17 cellular contexts compared by ENCODE assay signal in genomic region chr14:54138354-54139038, GRCh38.
DNase-seq lines count a peak whose midpoint lies in the region; ATAC-seq, FAIRE-seq and TF ChIP-seq lines count a peak whose summit lies in the region.
"Had no signal": no experiment of that assay in that cellular context is flagged by ENCODE, and none has a peak within 500 bp of the region (broad histone marks: within the 10 kb centered on the region; RNA-seq: fewer than 3 reads in every experiment).

No MANE protein-coding gene starts in this region.

- no peak for FAIRE-seq in keratinocyte (lab: Jason Lieb, UNC)
- FAIRE-seq: H54, HTR-8/SVneo had no signal

- H3K4me2 ChIP-seq in GM23338 (no peak overlapping the region), keratinocyte (ENCODE audit: control insufficient read depth, extremely low read depth, insufficient read depth, low read depth, low read length) (no peak overlapping the region)

- H2AFZ ChIP-seq in GM23338 (0 out of 2 replicates have a peak overlapping the region, but pooled peaks have one; percentile 32), keratinocyte (ENCODE audit: control insufficient read depth, low read length) (peak overlapping the region; percentile 7)

- H3K27ac Mint-ChIP-seq in GM23338 = no peak overlapping the region
- H3K27ac Mint-ChIP-seq: CD8-positive, alpha-beta T cell had no signal

- H3K9me1 ChIP-seq in keratinocyte (ENCODE audit: control insufficient read depth, extremely low read depth, insufficient read depth, low read length) = no peaks in the 10 kb centered on the region

- intact Hi-C loops in thyroid gland (cut with DNase I) = no loop called here

- H3K9me3 ChIP-seq in keratinocyte (ENCODE audit: control insufficient read depth, low read depth, low read length) (no peaks in the 10 kb centered on the region), thyroid gland (no peaks in the 10 kb centered on the region)

- no peak for TF ChIP-seq CTCF in GM23338 (conservative IDR thresholded peaks at IDR 0.05; ENCODE audit: low read depth in 2 of 2)
- TF ChIP-seq CTCF in keratinocyte (optimal IDR thresholded peaks at IDR 0.05 in 1 of 3, IDR thresholded peaks at IDR 0.05 in 1 of 3, conservative IDR thresholded peaks at IDR 0.05 in 1 of 3; ENCODE audit: extremely low read depth in 1 of 3, insufficient read depth in 2 of 3, low read length in 3 of 3) = no peak
- no peak for TF ChIP-seq CTCF in thyroid gland (IDR thresholded peaks at IDR 0.05)

- dilution Hi-C loops in keratinocyte (cut with MboI; ENCODE audit: extremely low pct_ligation_motif_present, low sequenced_read_pairs) = no loop called here

- no peak overlapping the region for H3K9ac ChIP-seq in keratinocyte (ENCODE audit: control insufficient read depth, extremely low read depth, insufficient read depth, low read length)

- H3F3A ChIP-seq in GM23338 (replicated peaks; ENCODE audit: low read depth) = no peaks in the 10 kb centered on the region

- no peaks in the 10 kb centered on the region for H3K36me3 ChIP-seq in GM23338 (ENCODE audit: insufficient read depth)
- H3K36me3 ChIP-seq in keratinocyte (ENCODE audit: control insufficient read depth in 2 of 2, extremely low read depth in 1 of 2, insufficient read depth in 2 of 2, low read length in 2 of 2) = no peaks in the 10 kb centered on the region
- no peaks in the 10 kb centered on the region for H3K36me3 ChIP-seq in thyroid gland

- H3K36me3 Mint-ChIP-seq in GM23338 (ENCODE audit: low read depth) = no peaks in the 10 kb centered on the region
- H3K36me3 Mint-ChIP-seq: CD8-positive, alpha-beta T cell had no signal

- 76 to 84% methylated on average over 2 of the region's 2 CpGs for whole genome bisulfite sequencing in thyroid gland, 2 donors

- ATAC-seq in GM23338 = no peak
- ATAC-seq: CD8-positive, alpha-beta T cell had no signal

- no peaks in the 10 kb centered on the region for H3K27me3 ChIP-seq in GM23338 (ENCODE audit: insufficient read depth)
- H3K27me3 ChIP-seq in keratinocyte (ENCODE audit: control insufficient read depth, extremely low read depth, insufficient read depth, low read length) = no peaks in the 10 kb centered on the region
- H3K27me3 ChIP-seq in thyroid gland = no peaks in the 10 kb centered on the region

- no peaks in the 10 kb centered on the region for H3K4me1 ChIP-seq in GM23338 (ENCODE audit: insufficient read depth)
- peaks cover 4% of the 10 kb centered on the region for H3K4me1 ChIP-seq in keratinocyte (ENCODE audit: control insufficient read depth, extremely low read depth, insufficient read depth, low read length)
- peaks cover 9 to 22% of the 10 kb centered on the region in 2 donors for H3K4me1 ChIP-seq in thyroid gland

- H3K9me2 ChIP-seq in GM23338 (ENCODE audit: insufficient read depth) = peaks cover 22% of the 10 kb centered on the region

- H3K79me2 ChIP-seq in GM23338 (replicated peaks; ENCODE audit: insufficient read depth) = no peaks in the 10 kb centered on the region
- H3K79me2 ChIP-seq in keratinocyte (ENCODE audit: control insufficient read depth, insufficient read depth, low read length) = no peaks in the 10 kb centered on the region

- no peak overlapping the region for H3K4me3 Mint-ChIP-seq in GM23338
- H3K4me3 Mint-ChIP-seq: CD8-positive, alpha-beta T cell had no signal

- TF ChIP-seq POLR2A in thyroid gland (IDR thresholded peaks at IDR 0.05) = no peak

- H4K20me1 ChIP-seq in GM23338 (replicated peaks; ENCODE audit: insufficient read depth) (no peaks in the 10 kb centered on the region; the same call in 1 of the 2 replicates), keratinocyte (ENCODE audit: control insufficient read depth, extremely low read depth, insufficient read depth, low read length) (no peaks in the 10 kb centered on the region)

- no peaks in the 10 kb centered on the region for H3K27me3 Mint-ChIP-seq in GM23338 (ENCODE audit: insufficient read depth, low read depth, poor library complexity)

- H3K4me1 Mint-ChIP-seq in GM23338 = no peaks in the 10 kb centered on the region

- H3K27ac ChIP-seq in GM23338 (ENCODE audit: low read depth) = no peak overlapping the region
- no peak overlapping the region for H3K27ac ChIP-seq in keratinocyte (ENCODE audit: control insufficient read depth, insufficient read depth, low read length)
- peak overlapping the region; percentile 29 to 65 (median 46) for H3K27ac ChIP-seq in thyroid gland

- no peaks in the 10 kb centered on the region for H3K9me3 Mint-ChIP-seq in GM23338
- H3K9me3 Mint-ChIP-seq: CD8-positive, alpha-beta T cell had no signal

- no peak for DNase-seq in GM23338 (ENCODE audit: low spot score)
- DNase-seq in RPMI7951 (ENCODE audit: low read depth) = peak; percentile 91
- DNase-seq in keratinocyte (ENCODE audit: low read depth, low spot score) = no peak
- DNase-seq in thyroid gland = no peak
- DNase-seq in cerebellar nuclear complex (lab: John Stamatoyannopoulos, UW) = no peak
- DNase-seq in retina = no peak
- no peak for DNase-seq in NCI-H128 (lab: John Stamatoyannopoulos, UW; ENCODE audit: unreplicated experiment)
- DNase-seq: CD8-positive, alpha-beta T cell; KG1; MM.1S; NCI-H1105; NCI-H187; NCI-H2171 treated with DMSO at 0.1 percent for 48 hours; RPMI8226; SW 1271 had no signal

- no peak overlapping the region for H3K4me3 ChIP-seq in GM23338
- no peak overlapping the region for H3K4me3 ChIP-seq in keratinocyte (ENCODE audit: control insufficient read depth in 2 of 3, extremely low read depth in 1 of 3, insufficient read depth in 2 of 3, low read depth in 1 of 3, low read length in 3 of 3)
- H3K4me3 ChIP-seq in thyroid gland (replicated peaks in 1 of 3) = no peak overlapping the region

TF ChIP-seq in GM23338, 12 proteins besides CTCF, POLR2A, EP300 and RAD21 (continues in another document):
- TF ChIP-seq ZNF114 (CRISPR knock-in tag; IDR thresholded peaks at IDR 0.05) = no peak
- no peak for TF ChIP-seq CREB1 (CRISPR knock-in tag; IDR thresholded peaks at IDR 0.05; ENCODE audit: low read depth)
- no peak for TF ChIP-seq ETS1 (IDR thresholded peaks at IDR 0.05)
- TF ChIP-seq REST (IDR thresholded peaks at IDR 0.05; ENCODE audit: unreplicated experiment) = no peak
- no peak for TF ChIP-seq EZH2 (IDR thresholded peaks at IDR 0.05; ENCODE audit: low read depth, unreplicated experiment)
- TF ChIP-seq NANOG (IDR thresholded peaks at IDR 0.05; ENCODE audit: borderline replicate concordance) = no peak
- TF ChIP-seq JUNB (IDR thresholded peaks at IDR 0.05; ENCODE audit: unreplicated experiment) = no peak

Comparison
In these comparisons a context has a peak if more than half of its experiments do, and no peak if none do; other contexts are left out.
1. H3K27ac ChIP-seq: peak in thyroid gland (3 of 3); none in GM23338 (single experiment) and keratinocyte (single experiment).